17 cellular contexts compared by ENCODE assay signal in the genomic region with DNA sequence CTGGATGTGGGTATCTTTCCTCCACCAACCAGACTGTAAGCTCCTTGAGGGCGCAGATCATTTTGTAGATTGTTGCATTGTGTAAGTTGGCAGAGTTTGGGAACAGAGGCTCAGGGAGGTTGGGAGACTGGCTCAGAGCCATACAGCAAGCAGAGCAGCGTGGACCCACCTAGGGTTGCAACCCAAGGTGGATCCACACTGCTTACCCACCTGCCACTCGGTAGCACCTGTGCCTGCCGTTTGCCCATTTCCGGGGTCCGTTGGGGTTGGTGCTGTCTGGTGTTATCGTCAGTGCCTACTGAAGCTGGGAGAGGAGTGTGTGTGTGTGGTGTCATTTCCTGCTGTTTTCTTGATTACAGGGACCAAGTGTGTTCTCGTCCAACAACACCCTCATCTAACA. TPM values are rescaled to one million over a fixed set of nuclear protein-coding genes. Genes with fewer than 3 reads are reported as not detected.
DNase-seq lines count a peak whose midpoint lies in the region; ATAC-seq and TF ChIP-seq lines count a peak whose summit lies in the region.
"Had no signal": no experiment of that assay in that cellular context is flagged by ENCODE, and none has a peak within 500 bp of the region (broad histone marks: within the 10 kb centered on the region; RNA-seq: fewer than 3 reads in every experiment).

No MANE protein-coding gene starts in this region.

- H3K4me3 Mint-ChIP-seq in neural crest cell = no peak overlapping the region
- H3K4me3 Mint-ChIP-seq: CD8-positive, alpha-beta memory T cell; central memory CD8-positive, alpha-beta T cell; effector memory CD8-positive, alpha-beta T cell had no signal

- peaks cover 3% of the 10 kb centered on the region for H3K36me3 Mint-ChIP-seq in neural crest cell (ENCODE audit: low read depth)
- H3K36me3 Mint-ChIP-seq: CD8-positive, alpha-beta memory T cell had no signal

- H3K4me1 Mint-ChIP-seq in neural crest cell = no peaks in the 10 kb centered on the region
- H3K4me1 Mint-ChIP-seq: central memory CD8-positive, alpha-beta T cell had no signal

- peak overlapping the region; percentile 72 for H3K4me2 ChIP-seq in HCT116 (ENCODE audit: low read length)

- no peak for TF ChIP-seq POLR2A in HCT116 (IDR thresholded peaks at IDR 0.05; ENCODE audit: borderline replicate concordance, extremely low read depth, insufficient read depth, insufficient read length)

- CTCF ChIA-PET in HCT116 (lab: Charles Lee) = interaction anchor here (1.5 kb wide), 1 partner anchor 113 kb away, joined by 3 read pairs; no protein-coding TSS in a partner anchor

- H3K4me1 ChIP-seq in ACC112 (ENCODE audit: control insufficient read depth, insufficient read depth, low read length, unreplicated experiment) = peaks cover 46% of the 10 kb centered on the region
- peaks cover 80 to 81% of the 10 kb centered on the region in 2 experiments for H3K4me1 ChIP-seq in HCT116 (ENCODE audit: control insufficient read depth in 1 of 2, insufficient read depth in 2 of 2, low read length in 2 of 2)
- H3K4me1 ChIP-seq in ascending aorta = peaks cover 25 to 58% of the 10 kb centered on the region in 2 donors

- H3K79me2 ChIP-seq in ACC112 (ENCODE audit: control insufficient read depth, insufficient read depth, low read length, unreplicated experiment) = peaks cover 30% of the 10 kb centered on the region
- H3K79me2 ChIP-seq in HCT116 (ENCODE audit: insufficient read depth, low read length) = no peaks in the 10 kb centered on the region

- H3K4me3 ChIP-seq in ACC112 (ENCODE audit: low read depth, low read length) (no peak overlapping the region), HCT116 (replicated peaks in 1 of 2; ENCODE audit: low read depth in 1 of 2, low read length in 2 of 2) (no peak overlapping the region), ascending aorta (no peak overlapping the region)
- H3K4me3 ChIP-seq: suprapubic skin had no signal

- TF ChIP-seq RAD21 in HCT116 (IDR thresholded peaks at IDR 0.05; ENCODE audit: low read depth) = no peak

- ATAC-seq in HCT116 (no peak), HG03196 (IDR thresholded peaks at IDR 0.05; ENCODE audit: unreplicated experiment) (no peak), GM19351 (IDR thresholded peaks at IDR 0.05; ENCODE audit: unreplicated experiment) (no peak)
- ATAC-seq: effector memory CD8-positive, alpha-beta T cell had no signal

- H3K27ac Mint-ChIP-seq in neural crest cell (ENCODE audit: unreplicated experiment) = peak overlapping the region; percentile 2
- H3K27ac Mint-ChIP-seq: effector memory CD8-positive, alpha-beta T cell had no signal

- no TSS peak for BruUV-seq in HCT116 (replicated peaks; lab: Mats Ljungman, UMichigan)

- peak overlapping the region; percentile 68 for H3K27ac ChIP-seq in ACC112 (ENCODE audit: low read depth, low read length)
- no peak overlapping the region for H3K27ac ChIP-seq in HCT116 (ENCODE audit: low read depth, low read length)
- peak overlapping the region; percentile 88 to 96 for H3K27ac ChIP-seq in ascending aorta
- H3K27ac ChIP-seq: suprapubic skin, WERI-Rb-1 had no signal

- H3K27me3 Mint-ChIP-seq in neural crest cell (ENCODE audit: low read depth) = no peaks in the 10 kb centered on the region

- H3K9me2 ChIP-seq in HCT116 (ENCODE audit: insufficient read depth) = no peaks in the 10 kb centered on the region

- intact Hi-C loops in HCT116 (cut with micrococcal nuclease) = no loop called here
- intact Hi-C loops in ascending aorta (cut with DNase I) = loop anchor here (2.0 to 5.0 kb wide), 3 partner anchors 42 to 1419 kb away; a partner anchor contains a TSS

- H3K9ac ChIP-seq in HCT116 (ENCODE audit: low read length) = no peak overlapping the region

- no peak for DNase-seq in HCT116 (ENCODE audit: low read depth, low spot score)
- DNase-seq in ascending aorta (ENCODE audit: low spot score in 2 of 2) = no peak
- DNase-seq in neural crest cell (ENCODE audit: low read depth, low spot score) = no peak
- no peak for DNase-seq in DMS79 treated with DMSO at 0.1 percent for 48 hours (lab: John Stamatoyannopoulos, UW)
- DNase-seq: amygdala; CD8-positive, alpha-beta memory T cell; effector memory CD8-positive, alpha-beta T cell; head of caudate nucleus; NCI-H1092 treated with DMSO at 0.1 percent for 48 hours; NCI-H2029 treated with DMSO at 0.1 percent for 48 hours; NCI-H446; WERI-Rb-1 had no signal

- no peaks in the 10 kb centered on the region for H4K20me1 ChIP-seq in HCT116 (ENCODE audit: insufficient read depth)

- no peaks in the 10 kb centered on the region for H3K27me3 ChIP-seq in ACC112 (ENCODE audit: insufficient read depth, low read length)
- H3K27me3 ChIP-seq in HCT116 (ENCODE audit: insufficient read depth, low read length) = no peaks in the 10 kb centered on the region
- H3K27me3 ChIP-seq in ascending aorta = no peaks in the 10 kb centered on the region
- H3K27me3 ChIP-seq: suprapubic skin had no signal

- POLR2A ChIA-PET in HCT116 (lab: Charles Lee) = no interaction called here

- no peaks in the 10 kb centered on the region for H3K9me3 Mint-ChIP-seq in neural crest cell
- H3K9me3 Mint-ChIP-seq: CD8-positive, alpha-beta memory T cell; central memory CD8-positive, alpha-beta T cell; effector memory CD8-positive, alpha-beta T cell had no signal

- H3K36me3 ChIP-seq in ACC112 (ENCODE audit: insufficient read depth, low read length) (peaks cover 10% of the 10 kb centered on the region; the same call in 1 of the 2 replicates), HCT116 (ENCODE audit: control insufficient read depth in 1 of 2, insufficient read depth in 2 of 2, low read length in 2 of 2) (no peaks in the 10 kb centered on the region), ascending aorta (peaks cover 10 to 20% of the 10 kb centered on the region in 2 donors)
- H3K36me3 ChIP-seq: suprapubic skin had no signal

- H2AFZ ChIP-seq in ACC112 (ENCODE audit: low read length, unreplicated experiment) = no peak overlapping the region
- H2AFZ ChIP-seq in HCT116 (ENCODE audit: low read depth, low read length, poor library complexity, severe bottlenecking) = no peak overlapping the region

- H3K9me3 ChIP-seq in HCT116 (ENCODE audit: control insufficient read depth in 1 of 2, insufficient read depth in 1 of 2, low read depth in 1 of 2, low read length in 2 of 2) = no peaks in the 10 kb centered on the region
- H3K9me3 ChIP-seq in ascending aorta = no peaks in the 10 kb centered on the region
- H3K9me3 ChIP-seq: suprapubic skin had no signal

- RAD21 ChIA-PET in HCT116 (lab: Charles Lee; ENCODE audit: low non-redundant PET in 1 of 2, low total read pairs in 2 of 2, uncharacterized antibody in 2 of 2, unreplicated experiment in 2 of 2) = no interaction called here

- TF ChIP-seq CTCF in HCT116 (IDR thresholded peaks at IDR 0.05 in 2 of 3, conservative IDR thresholded peaks at IDR 0.05 in 1 of 3; ENCODE audit: borderline replicate concordance in 1 of 3, insufficient read depth in 1 of 3, low read depth in 2 of 3, low read length in 2 of 3) (no peak), ascending aorta (IDR thresholded peaks at IDR 0.05) (no peak), neural crest cell (conservative IDR thresholded peaks at IDR 0.05) (no peak)

TF ChIP-seq in HCT116, 20 proteins besides CTCF, POLR2A, EP300 and RAD21 (continues in another document):
- TF ChIP-seq, protein P1, sequence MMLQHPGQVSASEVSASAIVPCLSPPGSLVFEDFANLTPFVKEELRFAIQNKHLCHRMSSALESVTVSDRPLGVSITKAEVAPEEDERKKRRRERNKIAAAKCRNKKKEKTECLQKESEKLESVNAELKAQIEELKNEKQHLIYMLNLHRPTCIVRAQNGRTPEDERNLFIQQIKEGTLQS (IDR thresholded peaks at IDR 0.05) = no peak
- no peak for TF ChIP-seq SRF (IDR thresholded peaks at IDR 0.05; ENCODE audit: low read depth)
- no peak for TF ChIP-seq YY1 (IDR thresholded peaks at IDR 0.05; ENCODE audit: extremely low read depth, insufficient replicate concordance, low read depth, low read length)
- TF ChIP-seq ZFX (IDR thresholded peaks at IDR 0.05) = no peak
- TF ChIP-seq, protein P2, sequence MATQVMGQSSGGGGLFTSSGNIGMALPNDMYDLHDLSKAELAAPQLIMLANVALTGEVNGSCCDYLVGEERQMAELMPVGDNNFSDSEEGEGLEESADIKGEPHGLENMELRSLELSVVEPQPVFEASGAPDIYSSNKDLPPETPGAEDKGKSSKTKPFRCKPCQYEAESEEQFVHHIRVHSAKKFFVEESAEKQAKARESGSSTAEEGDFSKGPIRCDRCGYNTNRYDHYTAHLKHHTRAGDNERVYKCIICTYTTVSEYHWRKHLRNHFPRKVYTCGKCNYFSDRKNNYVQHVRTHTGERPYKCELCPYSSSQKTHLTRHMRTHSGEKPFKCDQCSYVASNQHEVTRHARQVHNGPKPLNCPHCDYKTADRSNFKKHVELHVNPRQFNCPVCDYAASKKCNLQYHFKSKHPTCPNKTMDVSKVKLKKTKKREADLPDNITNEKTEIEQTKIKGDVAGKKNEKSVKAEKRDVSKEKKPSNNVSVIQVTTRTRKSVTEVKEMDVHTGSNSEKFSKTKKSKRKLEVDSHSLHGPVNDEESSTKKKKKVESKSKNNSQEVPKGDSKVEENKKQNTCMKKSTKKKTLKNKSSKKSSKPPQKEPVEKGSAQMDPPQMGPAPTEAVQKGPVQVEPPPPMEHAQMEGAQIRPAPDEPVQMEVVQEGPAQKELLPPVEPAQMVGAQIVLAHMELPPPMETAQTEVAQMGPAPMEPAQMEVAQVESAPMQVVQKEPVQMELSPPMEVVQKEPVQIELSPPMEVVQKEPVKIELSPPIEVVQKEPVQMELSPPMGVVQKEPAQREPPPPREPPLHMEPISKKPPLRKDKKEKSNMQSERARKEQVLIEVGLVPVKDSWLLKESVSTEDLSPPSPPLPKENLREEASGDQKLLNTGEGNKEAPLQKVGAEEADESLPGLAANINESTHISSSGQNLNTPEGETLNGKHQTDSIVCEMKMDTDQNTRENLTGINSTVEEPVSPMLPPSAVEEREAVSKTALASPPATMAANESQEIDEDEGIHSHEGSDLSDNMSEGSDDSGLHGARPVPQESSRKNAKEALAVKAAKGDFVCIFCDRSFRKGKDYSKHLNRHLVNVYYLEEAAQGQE (IDR thresholded peaks at IDR 0.05; ENCODE audit: low read depth) = no peak
- no peak for TF ChIP-seq CBX3 (IDR thresholded peaks at IDR 0.05; ENCODE audit: low read depth)
- no peak for TF ChIP-seq ELF1 (IDR thresholded peaks at IDR 0.05; ENCODE audit: borderline replicate concordance, low read depth)
- no peak for TF ChIP-seq POLR2AphosphoS5 (IDR thresholded peaks at IDR 0.05; ENCODE audit: low read depth, low read length)
- no peak for TF ChIP-seq SP1 (IDR thresholded peaks at IDR 0.05; ENCODE audit: low read depth)
- TF ChIP-seq EGR1 (IDR thresholded peaks at IDR 0.05; ENCODE audit: low read depth) = no peak
- no peak for TF ChIP-seq CEBPB (IDR thresholded peaks at IDR 0.05; ENCODE audit: low read depth)

RNA-seq across cellular contexts. Expression of a gene that starts 19.0 kb away (rescaled TPM):
- total RNA-seq in HCT116 (2021; ENCODE audit: unreplicated experiment) (6.6 TPM), ascending aorta (140 TPM), neural crest cell (4.7 and 5.4 TPM in 2 replicates)
- 2.9 and 3.0 TPM in 2 replicates for polyA plus RNA-seq in HCT116 (2012)
- polyA plus RNA-seq: CD8-positive, alpha-beta memory T cell had no signal

Comparison
In these comparisons a context has a peak if more than half of its experiments do, and no peak if none do; other contexts are left out.
1. RNA of a gene that starts 19.0 kb away (total RNA-seq): 140 TPM in ascending aorta (single experiment); 6.6 TPM in HCT116 (single experiment) and 4.7 to 5.4 TPM in neural crest cell; every median in the first group is over 10 times any median in the second.